32 cellular contexts compared by ENCODE assay signal in the genomic region with DNA sequence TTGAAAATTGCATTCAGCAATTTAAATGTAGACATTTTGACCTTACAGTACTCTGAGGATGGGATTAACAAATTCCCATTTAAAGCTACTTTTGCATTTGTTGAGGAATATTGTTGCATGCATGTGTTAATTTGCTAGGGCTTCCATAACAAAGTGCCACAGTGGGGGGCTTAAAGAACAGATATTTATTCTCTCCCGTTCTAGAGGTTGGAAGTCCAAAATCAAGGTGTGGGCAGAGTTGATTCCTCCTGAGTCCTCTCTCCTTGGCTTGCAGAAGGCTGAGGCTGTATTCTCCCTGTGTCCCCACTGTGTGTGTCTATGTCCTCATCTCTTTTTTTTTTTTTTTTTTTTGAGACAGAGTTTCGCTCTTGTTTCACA.
"Had no signal": no experiment of that assay in that cellular context is flagged by ENCODE, and none has a peak within 500 bp of the region (broad histone marks: within the 10 kb centered on the region; RNA-seq: fewer than 3 reads in every experiment).

No MANE protein-coding gene starts in this region.

- H3K9ac ChIP-seq: SK-N-SH had no signal

- H3K4me1 ChIP-seq: adrenal gland, Peyer's patch, SJSA1 had no signal

- H3K27me3 Mint-ChIP-seq: brain had no signal

- ATAC-seq: activated CD4-positive, alpha-beta T cell treated with anti-CD3 and anti-CD28 coated beads for 36 hours; activated CD4-positive, CD25-positive, alpha-beta regulatory T cell treated with anti-CD3 and anti-CD28 coated beads, Interleukin-2, amount 50 U/mL, for 24 hours; activated naive CD4-positive, alpha-beta T cell treated with anti-CD3 and anti-CD28 coated beads, Interleukin-2, amount 50 U/mL, for 72 hours; activated T-cell treated with anti-CD3 and anti-CD28 coated beads, Interleukin-2, amount 50 U/mL, for 4 hours; PC-3 had no signal

- H3K9me3 Mint-ChIP-seq: activated CD4-positive, alpha-beta memory T cell treated with anti-CD3 and anti-CD28 coated beads for 36 hours; activated naive CD4-positive, alpha-beta T cell treated with anti-CD3 and anti-CD28 coated beads for 36 hours; activated naive CD4-positive, alpha-beta T cell treated with anti-CD3 and anti-CD28 coated beads, Interleukin-2, amount 50 U/mL, for 72 hours; activated T-cell treated with anti-CD3 and anti-CD28 coated beads, Interleukin-2, amount 50 U/mL, for 4 hours; activated T-helper 1 cell treated with anti-CD3 and anti-CD28 coated beads, Interleukin-12 subunit alpha, Interleukin-12 subunit beta, Interleukin-2, Interleukin-4 antibody, amounts not matched to agents 30 ng/mL and 10 ng/mL and 1 ng/mL, durations not matched to agents 14 hours and 24 hours and 36 hours; brain; T-helper 1 cell treated with Interleukin-12 subunit alpha and Interleukin-12 subunit beta and Interleukin-4 antibody, amounts not matched to agents 30 μg/mL and 1 μg/mL, for 36 hours; T-helper 2 cell treated with Interferon-gamma antibody and Interleukin-4, amounts not matched to agents 5 μg/mL and 100 μg/mL, for 36 hours had no signal

- H3K4me2 ChIP-seq: SK-N-SH had no signal

- H3K27me3 ChIP-seq: adrenal gland, Peyer's patch, SJSA1 had no signal

- H3K4me3 ChIP-seq: adrenal gland, Peyer's patch, SJSA1 had no signal

- H3K36me3 ChIP-seq: adrenal gland, Peyer's patch, SJSA1 had no signal

- DNase-seq: activated CD4-positive, alpha-beta memory T cell treated with anti-CD3 and anti-CD28 coated beads for 36 hours; activated CD4-positive, alpha-beta T cell treated with anti-CD3 and anti-CD28 coated beads for 36 hours; activated CD4-positive, alpha-beta T cell treated with anti-CD3 and anti-CD28 coated beads, Interleukin-2, amount 50 U/mL, for 1 hour; activated CD8-positive, alpha-beta memory T cell treated with anti-CD3 and anti-CD28 coated beads, Interleukin-2, amount 50 U/mL, for 4 hours; activated gamma-delta T cell treated with Interleukin-2 at 50 U/mL for 16 hours; activated naive CD4-positive, alpha-beta T cell treated with anti-CD3 and anti-CD28 coated beads for 36 hours; activated T-cell treated with anti-CD3 and anti-CD28 coated beads for 4 hours; activated T-cell treated with anti-CD3 and anti-CD28 coated beads, Interleukin-2, amount 50 U/mL, for 4 hours; adrenal gland; anterior cingulate cortex; caudate nucleus; cerebellar nuclear complex; MM.1S; MV-4-11; NCI-H1092; NCI-H1436 treated with DMSO at 0.1 percent for 48 hours; NCI-H1694 treated with DMSO at 0.1 percent for 48 hours; NCI-H2029; NCI-H345; NCI-H524 treated with DMSO at 0.1 percent for 48 hours; PC-3; Peyer's patch; RPMI8226; SHP77 treated with DMSO at 0.1 percent for 48 hours; SK-N-SH had no signal

- H3K4me1 Mint-ChIP-seq: activated CD4-positive, alpha-beta T cell treated with anti-CD3 and anti-CD28 coated beads for 36 hours had no signal

- H3K4me3 Mint-ChIP-seq: activated CD4-positive, alpha-beta memory T cell treated with anti-CD3 and anti-CD28 coated beads for 36 hours; activated CD4-positive, alpha-beta T cell treated with anti-CD3 and anti-CD28 coated beads for 36 hours; activated naive CD4-positive, alpha-beta T cell treated with anti-CD3 and anti-CD28 coated beads for 36 hours; activated T-cell treated with anti-CD3 and anti-CD28 coated beads, Interleukin-2, amount 50 U/mL, for 4 hours; activated T-helper 1 cell treated with anti-CD3 and anti-CD28 coated beads, Interleukin-12 subunit alpha, Interleukin-12 subunit beta, Interleukin-2, Interleukin-4 antibody, amounts not matched to agents 30 ng/mL and 10 ng/mL and 1 ng/mL, durations not matched to agents 14 hours and 24 hours and 36 hours; brain; T-helper 1 cell treated with Interleukin-12 subunit alpha and Interleukin-12 subunit beta and Interleukin-4 antibody, amounts not matched to agents 30 μg/mL and 1 μg/mL, for 36 hours; T-helper 2 cell treated with Interferon-gamma antibody and Interleukin-4, amounts not matched to agents 5 μg/mL and 100 μg/mL, for 36 hours had no signal

- H3K27ac ChIP-seq: adrenal gland, Peyer's patch, SJSA1 had no signal

- H3K9me3 ChIP-seq: adrenal gland, Peyer's patch, SJSA1, SK-N-SH had no signal

- H3K27ac Mint-ChIP-seq: activated CD4-positive, alpha-beta memory T cell treated with anti-CD3 and anti-CD28 coated beads for 36 hours; activated CD4-positive, alpha-beta T cell treated with anti-CD3 and anti-CD28 coated beads for 36 hours; activated naive CD4-positive, alpha-beta T cell treated with anti-CD3 and anti-CD28 coated beads for 36 hours; activated naive CD4-positive, alpha-beta T cell treated with anti-CD3 and anti-CD28 coated beads, Interleukin-2, amount 50 U/mL, for 72 hours; activated T-helper 1 cell treated with anti-CD3 and anti-CD28 coated beads, Interleukin-12 subunit alpha, Interleukin-12 subunit beta, Interleukin-2, Interleukin-4 antibody, amounts not matched to agents 30 ng/mL and 10 ng/mL and 1 ng/mL, durations not matched to agents 14 hours and 24 hours and 36 hours; brain; T-helper 1 cell treated with Interleukin-12 subunit alpha and Interleukin-12 subunit beta and Interleukin-4 antibody, amounts not matched to agents 30 μg/mL and 1 μg/mL, for 36 hours; T-helper 2 cell treated with Interferon-gamma antibody and Interleukin-4, amounts not matched to agents 5 μg/mL and 100 μg/mL, for 36 hours had no signal

- H3K36me3 Mint-ChIP-seq: activated CD4-positive, alpha-beta memory T cell treated with anti-CD3 and anti-CD28 coated beads for 36 hours; brain had no signal
